ENCODE assay signal across 10 cellular contexts in genomic region chr11:38246451-38246850, GRCh38.
"Had no signal": no experiment of that assay in that cellular context is flagged by ENCODE, and none has a peak within 500 bp of the region (broad histone marks: within the 10 kb centered on the region; RNA-seq: fewer than 3 reads in every experiment).

No MANE protein-coding gene starts in this region.

- H3K27ac ChIP-seq: GM23248 had no signal

- H3K36me3 ChIP-seq: HAP-1 had no signal

- H3K4me2 ChIP-seq: GM23338 had no signal

- H3K4me3 ChIP-seq: GM23248, GM23338, HAP-1 had no signal

- DNase-seq: GM23248, GOT3, H7, H9, HCEC 1CT, HFFc6 had no signal

- H3K4me1 ChIP-seq: HAP-1 had no signal

- H3K9me3 ChIP-seq: HAP-1 had no signal

- H2AFZ ChIP-seq: GM23248, GM23338 had no signal

- H3K9ac ChIP-seq: GM23248 had no signal

- FAIRE-seq: H1 had no signal

- ATAC-seq: GM23338, HCT116 had no signal
